In the genomic region with DNA sequence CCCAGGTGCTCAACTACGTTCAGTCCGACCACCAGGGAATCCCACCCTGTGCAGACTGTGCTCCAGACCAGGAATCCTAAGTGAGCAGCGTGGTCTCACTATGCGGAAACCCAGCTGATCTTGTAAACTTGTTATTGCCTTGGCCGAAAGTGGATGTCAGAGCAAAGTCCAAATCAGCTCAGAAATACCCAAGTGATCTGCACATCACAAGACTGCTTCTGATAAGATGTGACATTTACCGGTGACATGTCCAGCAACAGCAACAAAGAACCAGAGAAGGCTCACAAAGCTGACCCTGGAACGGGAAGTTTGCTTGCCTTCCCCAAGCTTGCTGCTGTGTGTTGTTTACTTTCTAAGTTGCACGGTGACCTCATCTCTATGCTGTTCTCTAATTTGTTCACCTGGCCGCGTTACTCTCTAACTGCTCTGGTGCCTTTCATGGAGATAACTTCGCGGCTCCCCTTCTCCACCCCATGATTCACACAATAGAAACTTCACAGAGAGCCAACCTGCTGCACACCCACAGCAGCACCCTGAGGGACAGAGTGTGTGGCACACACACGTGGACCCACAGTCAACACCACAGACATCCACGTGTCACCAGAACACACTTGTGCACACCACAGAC, we compare ENCODE assay signal across 13 cellular contexts. TPM values are rescaled to one million over a fixed set of nuclear protein-coding genes. Genes with fewer than 3 reads are reported as not detected.
DNase-seq lines count a peak whose midpoint lies in the region; ATAC-seq and TF ChIP-seq lines count a peak whose summit lies in the region.
"Had no signal": no experiment of that assay in that cellular context is flagged by ENCODE, and none has a peak within 500 bp of the region (broad histone marks: within the 10 kb centered on the region; RNA-seq: fewer than 3 reads in every experiment).

No MANE protein-coding gene starts in this region.

- H3K27me3 Mint-ChIP-seq in glutamatergic neuron (ENCODE audit: unreplicated experiment): peaks cover 7% of the 10 kb centered on the region

- no peaks in the 10 kb centered on the region for H3K36me3 Mint-ChIP-seq in glutamatergic neuron (ENCODE audit: unreplicated experiment)

- H3K36me3 ChIP-seq in HEK293 (ENCODE audit: control insufficient read depth in 2 of 2, insufficient read depth in 1 of 2, low read length in 2 of 2): no peaks in the 10 kb centered on the region
- H3K36me3 ChIP-seq in PC-3 (ENCODE audit: low read depth, low read length): no peaks in the 10 kb centered on the region
- H3K36me3 ChIP-seq in ovary: no peaks in the 10 kb centered on the region
- H3K36me3 ChIP-seq: SJSA1 had no signal

- H4K20me1 ChIP-seq in PC-3 (ENCODE audit: low read length): no peaks in the 10 kb centered on the region

- DNase-seq in PC-3: peak; percentile 30
- DNase-seq in glutamatergic neuron: no peak
- DNase-seq in sciatic nerve (ENCODE audit: low spot score): no peak
- DNase-seq in HuH-7.5 (ENCODE audit: low spot score): no peak
- DNase-seq in NCI-H446 treated with DMSO at 0.1 percent for 48 hours (lab: John Stamatoyannopoulos, UW): no peak
- DNase-seq in ovary: no peak
- DNase-seq: activated CD8-positive, alpha-beta memory T cell treated with anti-CD3 and anti-CD28 coated beads, Interleukin-2, amount 50 U/mL, for 4 hours; dermis blood vessel endothelial cell; NCI-H524 had no signal

- H3K27ac Mint-ChIP-seq in glutamatergic neuron (ENCODE audit: unreplicated experiment): peak overlapping the region; percentile 18

- no peak for TF ChIP-seq EP300 in ovary (IDR thresholded peaks at IDR 0.05)

- no peak for TF ChIP-seq POLR2A in ovary (IDR thresholded peaks at IDR 0.05)

- intact Hi-C loops in PC-3 (cut with micrococcal nuclease): no loop called here
- intact Hi-C loops in sciatic nerve (cut with DNase I): no loop called here
- intact Hi-C loops in ovary (cut with DNase I): no loop called here

- 0 out of 2 replicates have a peak, but pooled peaks cover 2% of the 10 kb centered on the region for H3K27me3 ChIP-seq in PC-3 (ENCODE audit: low read length)
- H3K27me3 ChIP-seq in ovary: no peaks in the 10 kb centered on the region

- H3F3A ChIP-seq in PC-3 (ENCODE audit: low read length, unreplicated experiment): no peaks in the 10 kb centered on the region

- H3K27ac ChIP-seq in HEK293 (ENCODE audit: extremely low read depth, low read depth, low read length) (no peak overlapping the region), PC-3 (ENCODE audit: low read length) (no peak overlapping the region), ovary (peak overlapping the region in 1 of 2 donors; percentile 21)
- H3K27ac ChIP-seq: SJSA1 had no signal

- H3K4me1 ChIP-seq in HEK293 (ENCODE audit: control insufficient read depth, insufficient read depth, low read length) (peaks cover 3% of the 10 kb centered on the region), PC-3 (ENCODE audit: insufficient read depth, low read length) (peaks cover 11% of the 10 kb centered on the region; the same call in 1 of the 2 replicates), ovary (ENCODE audit: insufficient read depth) (peaks cover 7% of the 10 kb centered on the region)
- H3K4me1 ChIP-seq: SJSA1 had no signal

- TF ChIP-seq CTCF in HEK293 (tag by site-specific recombination; IDR thresholded peaks at IDR 0.05) (no peak), PC-3 (conservative IDR thresholded peaks at IDR 0.05; ENCODE audit: low read depth, low read length) (no peak), glutamatergic neuron (IDR thresholded peaks at IDR 0.05; ENCODE audit: partially characterized antibody, unreplicated experiment) (no peak), ovary (IDR thresholded peaks at IDR 0.05) (no peak)

- no peak overlapping the region for H3K9ac ChIP-seq in PC-3 (ENCODE audit: low read length)

- BruUV-seq in PC-3 (replicated peaks; lab: Mats Ljungman, UMichigan): no TSS peak

- peaks cover 31% of the 10 kb centered on the region for H3K4me1 Mint-ChIP-seq in glutamatergic neuron (ENCODE audit: low read depth, unreplicated experiment)

- peaks cover 4% of the 10 kb centered on the region for H3K9me3 Mint-ChIP-seq in glutamatergic neuron (ENCODE audit: unreplicated experiment)

- CTCF ChIA-PET in HEK293 (lab: Yijun Ruan, JAX): interaction anchor here (1.2 to 3.8 kb wide), 3 partner anchors 18 to 33 kb away, joined by 3 to 17 read pairs (median 15); no protein-coding TSS in a partner anchor
- CTCF ChIA-PET in PC-3 (lab: Charles Lee): no interaction called here

- no peak overlapping the region for H3K4me3 ChIP-seq in HEK293 (ENCODE audit: low read depth, low read length)
- peak overlapping the region; percentile 14; the same call in 1 of the 2 replicates for H3K4me3 ChIP-seq in PC-3 (ENCODE audit: low read length)
- no peak overlapping the region for H3K4me3 ChIP-seq in ovary
- H3K4me3 ChIP-seq: SJSA1 had no signal

- POLR2A ChIA-PET in HEK293 (lab: Yijun Ruan, JAX) (no interaction called here), PC-3 (lab: Charles Lee; ENCODE audit: unreplicated experiment) (no interaction called here)

- H3K9me2 ChIP-seq in PC-3 (replicated peaks; ENCODE audit: low read length): no peaks in the 10 kb centered on the region

- WGBS in ovary, 3 donors: 70 to 80% (median 75%) methylated on average over 14 of the region's 14 CpGs

- H3K4me2 ChIP-seq in PC-3 (ENCODE audit: low read length): peak overlapping the region; percentile 65

- peak overlapping the region; percentile 44 for H3K4me3 Mint-ChIP-seq in glutamatergic neuron (ENCODE audit: unreplicated experiment)

- H2AFZ ChIP-seq in PC-3 (ENCODE audit: low read length): peak overlapping the region; percentile 82

- peak; percentile 55 for ATAC-seq in PC-3
- peak; percentile 4 for ATAC-seq in sciatic nerve
- no peak for ATAC-seq in GM21381 (IDR thresholded peaks at IDR 0.05; ENCODE audit: unreplicated experiment)

- H3K9me3 ChIP-seq in HEK293 (ENCODE audit: control insufficient read depth, insufficient read depth, low read depth, low read length) (no peaks in the 10 kb centered on the region), PC-3 (ENCODE audit: low read length) (no peaks in the 10 kb centered on the region), ovary (no peaks in the 10 kb centered on the region)
- H3K9me3 ChIP-seq: SJSA1 had no signal

- H3K79me2 ChIP-seq in PC-3 (ENCODE audit: low read length): no peaks in the 10 kb centered on the region

TF ChIP-seq in HEK293, 187 proteins besides CTCF, POLR2A, EP300 and RAD21 (continues in another document):
- TF ChIP-seq ZNF624 (tag by site-specific recombination; IDR thresholded peaks at IDR 0.05): no peak
- TF ChIP-seq, protein P1, sequence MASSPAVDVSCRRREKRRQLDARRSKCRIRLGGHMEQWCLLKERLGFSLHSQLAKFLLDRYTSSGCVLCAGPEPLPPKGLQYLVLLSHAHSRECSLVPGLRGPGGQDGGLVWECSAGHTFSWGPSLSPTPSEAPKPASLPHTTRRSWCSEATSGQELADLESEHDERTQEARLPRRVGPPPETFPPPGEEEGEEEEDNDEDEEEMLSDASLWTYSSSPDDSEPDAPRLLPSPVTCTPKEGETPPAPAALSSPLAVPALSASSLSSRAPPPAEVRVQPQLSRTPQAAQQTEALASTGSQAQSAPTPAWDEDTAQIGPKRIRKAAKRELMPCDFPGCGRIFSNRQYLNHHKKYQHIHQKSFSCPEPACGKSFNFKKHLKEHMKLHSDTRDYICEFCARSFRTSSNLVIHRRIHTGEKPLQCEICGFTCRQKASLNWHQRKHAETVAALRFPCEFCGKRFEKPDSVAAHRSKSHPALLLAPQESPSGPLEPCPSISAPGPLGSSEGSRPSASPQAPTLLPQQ (tag by site-specific recombination; IDR thresholded peaks at IDR 0.05): 0 out of 2 replicates have a peak, but pooled peaks have one; percentile 28
- TF ChIP-seq ZNF600 (tag by site-specific recombination; IDR thresholded peaks at IDR 0.05): peak; percentile 91
- peak; percentile 68 for TF ChIP-seq ZNF629 (tag by site-specific recombination; IDR thresholded peaks at IDR 0.05)
- TF ChIP-seq ZBTB21 (tag by site-specific recombination; IDR thresholded peaks at IDR 0.05): peak; percentile 37; the same call in 1 of the 2 replicates
- peak; percentile 44; the same call in 1 of the 2 replicates for TF ChIP-seq ZBTB17 (tag by site-specific recombination; IDR thresholded peaks at IDR 0.05)
- TF ChIP-seq SP7 (tag by site-specific recombination; IDR thresholded peaks at IDR 0.05): 0 out of 2 replicates have a peak, but pooled peaks have one; percentile 31
- 0 out of 2 replicates have a peak, but pooled peaks have one; percentile 33 for TF ChIP-seq ZNF366 (tag by site-specific recombination; conservative IDR thresholded peaks at IDR 0.05)
- TF ChIP-seq OVOL3 (tag by site-specific recombination; IDR thresholded peaks at IDR 0.05): no peak
- no peak for TF ChIP-seq ZNF610 (tag by site-specific recombination; IDR thresholded peaks at IDR 0.05; ENCODE audit: borderline replicate concordance)

RNA-seq across cellular contexts. Expression of a gene that starts 1.7 kb away (rescaled TPM):
- not detected in 2 replicates for total RNA-seq in PC-3 (2014; rRNA removed)
- total RNA-seq in glutamatergic neuron (ENCODE audit: unreplicated experiment): not detected
- total RNA-seq in sciatic nerve: not detected
- total RNA-seq in ovary: 1 to 10 TPM in 1 of 7 donors, under 1 TPM in 3, not detected in 3; 0.05 to 1.4 (median 0.18) TPM
- under 1 TPM in 1 of 2 donors, not detected in 1; 0.01 TPM for polyA plus RNA-seq in ovary
- total RNA-seq: dermis blood vessel endothelial cell, SJSA1, skeletal muscle tissue had no signal

RNA-seq across cellular contexts. Expression of a gene that starts 52.5 kb away (rescaled TPM):
- total RNA-seq in PC-3 (2014; rRNA removed) (not detected in 2 replicates), glutamatergic neuron (ENCODE audit: unreplicated experiment) (not detected), sciatic nerve (6.7 TPM), ovary (1 to 10 TPM; 1.3 to 3.7 (median 2.1) TPM)
- polyA plus RNA-seq in ovary: 1 to 10 TPM; 1.1 to 1.2 TPM
- total RNA-seq: skeletal muscle tissue had no signal
